ENCODE assay signal across 8 cellular contexts in the genomic region with DNA sequence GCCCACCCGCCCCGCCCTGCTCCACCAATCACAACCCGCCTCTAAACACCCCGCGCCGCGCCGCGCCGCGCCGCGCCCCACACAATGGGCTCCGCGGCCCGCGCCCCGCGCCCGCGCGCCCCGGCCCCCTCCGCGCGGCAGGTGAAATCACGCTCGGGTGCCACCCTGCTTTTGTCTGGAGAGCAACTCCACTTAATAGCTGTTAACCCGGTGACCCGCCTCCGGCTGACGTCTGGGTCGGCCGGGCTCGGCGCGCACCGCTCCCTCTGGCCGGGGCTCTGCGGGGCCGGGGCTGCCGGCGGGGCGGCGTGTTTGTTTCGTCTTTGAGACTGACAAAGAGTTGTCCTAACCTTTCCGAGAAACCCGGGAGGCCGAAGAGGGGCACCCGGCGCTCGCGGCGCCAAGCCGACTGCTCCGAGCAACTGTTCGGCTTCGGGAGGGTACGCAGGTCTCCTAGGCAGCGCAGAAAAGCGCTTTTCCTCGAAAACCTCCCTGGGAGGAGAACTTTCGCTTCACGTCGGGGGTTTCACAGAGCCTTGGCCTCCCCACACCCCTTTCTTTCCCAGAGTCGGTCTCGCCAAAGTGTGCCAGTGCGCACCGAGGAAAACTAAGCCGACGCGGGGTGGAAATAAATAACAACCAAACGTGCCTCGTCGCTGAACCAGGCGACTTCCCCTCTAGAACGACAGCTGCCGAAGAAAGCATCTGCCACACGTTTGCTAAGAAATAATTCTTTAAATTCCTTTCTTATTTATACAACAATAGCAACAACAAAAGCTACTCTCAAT.
A peak's percentile ranks its signal among the peaks of the same experiment; 100 is the strongest.
DNase-seq lines count a peak whose midpoint lies in the region; ATAC-seq and TF ChIP-seq lines count a peak whose summit lies in the region.

No MANE protein-coding gene starts in this region.

- H3K27ac ChIP-seq in SJSA1 (peak overlapping the region; percentile 88), heart right ventricle (peak overlapping the region; percentile 66 to 98 (median 96))

- TF ChIP-seq CTCF in heart right ventricle (IDR thresholded peaks at IDR 0.05): no peak

- DNase-seq in SJSA1 (ENCODE audit: low read depth in 1 of 2, low spot score in 2 of 2) (peak; percentile 50 to 76), heart right ventricle (peak; percentile 54 to 67), posterior cingulate gyrus (peak; percentile 17 to 92 (median 43))
- no peak for DNase-seq in activated naive CD8-positive, alpha-beta T cell treated with anti-CD3 and anti-CD28 coated beads, Interleukin-2, amount 10 ng/mL, durations not matched to agents 7 days and 5 days
- DNase-seq in NK-92 treated with Interleukin-12 subunit alpha and Interleukin-12 subunit beta, amount 100 ng/mL, for 24 hours (lab: John Stamatoyannopoulos, UW): no peak

- ATAC-seq in HG03196 (IDR thresholded peaks at IDR 0.05; ENCODE audit: unreplicated experiment): peak; percentile 20
- peak; percentile 38 for ATAC-seq in activated naive CD8-positive, alpha-beta T cell treated with anti-CD3 and anti-CD28 coated beads, Interleukin-2, amount 10 ng/mL, durations not matched to agents 7 days and 5 days (ENCODE audit: low read depth)
- peak; percentile 28 to 75 (median 55) for ATAC-seq in heart right ventricle
- ATAC-seq in GM18870 (IDR thresholded peaks at IDR 0.05; ENCODE audit: unreplicated experiment): no peak

- peak overlapping the region; percentile 85 for H3K27ac Mint-ChIP-seq in activated naive CD8-positive, alpha-beta T cell treated with anti-CD3 and anti-CD28 coated beads, Interleukin-2, amount 10 ng/mL, durations not matched to agents 7 days and 5 days

- no peaks in the 10 kb centered on the region for H3K27me3 Mint-ChIP-seq in activated naive CD8-positive, alpha-beta T cell treated with anti-CD3 and anti-CD28 coated beads, Interleukin-2, amount 10 ng/mL, durations not matched to agents 7 days and 5 days

- no peaks in the 10 kb centered on the region for H3K36me3 Mint-ChIP-seq in activated naive CD8-positive, alpha-beta T cell treated with anti-CD3 and anti-CD28 coated beads, Interleukin-2, amount 10 ng/mL, durations not matched to agents 7 days and 5 days

- H3K4me1 ChIP-seq in SJSA1 (replicated peaks) (peaks cover 42% of the 10 kb centered on the region), heart right ventricle (peaks cover 5 to 73% (median 58%) of the 10 kb centered on the region in 9 donors)

- H3K9me3 ChIP-seq in SJSA1 (replicated peaks) (no peaks in the 10 kb centered on the region), heart right ventricle (no peaks in the 10 kb centered on the region)

- H3K36me3 ChIP-seq in SJSA1 (no peaks in the 10 kb centered on the region), heart right ventricle (no peaks in the 10 kb centered on the region)

- H3K4me3 ChIP-seq in GM08714 (ENCODE audit: low read length): peak overlapping the region; percentile 52; the same call in 1 of the 2 replicates
- peak overlapping the region; percentile 61 for H3K4me3 ChIP-seq in SJSA1
- peak overlapping the region; percentile 44 to 78 (median 68) for H3K4me3 ChIP-seq in heart right ventricle

- POLR2A ChIA-PET in activated naive CD8-positive, alpha-beta T cell treated with anti-CD3 and anti-CD28 coated beads, Interleukin-2, amount 10 ng/mL, durations not matched to agents 7 days and 5 days (lab: Charles Lee): interaction anchor here (0.5 to 6.7 kb wide), 13 partner anchors 10 to 518 kb away, joined by 3 to 45 read pairs (median 3); a partner anchor contains a TSS

- H3K27me3 ChIP-seq in SJSA1 (replicated peaks) (no peaks in the 10 kb centered on the region), heart right ventricle (no peaks in the 10 kb centered on the region)

- peak overlapping the region; percentile 84 for H3K4me3 Mint-ChIP-seq in activated naive CD8-positive, alpha-beta T cell treated with anti-CD3 and anti-CD28 coated beads, Interleukin-2, amount 10 ng/mL, durations not matched to agents 7 days and 5 days

- intact Hi-C loops in heart right ventricle (cut with DNase I) (loop anchor here in 7 of 10 donors (1.0 to 10.0 kb wide), 18 partner anchors 42 to 520 kb away; a partner anchor contains a TSS), posterior cingulate gyrus (cut with DNase I) (loop anchor here (5.0 to 10.0 kb wide), 4 partner anchors 58 to 517 kb away; a partner anchor contains a TSS)

- WGBS in heart right ventricle, 2 donors: 0% methylated on average over 71 to 79 of the region's 79 CpGs

- H3K9me3 Mint-ChIP-seq in activated naive CD8-positive, alpha-beta T cell treated with anti-CD3 and anti-CD28 coated beads, Interleukin-2, amount 10 ng/mL, durations not matched to agents 7 days and 5 days: no peaks in the 10 kb centered on the region

- peaks cover 49% of the 10 kb centered on the region for H3K4me1 Mint-ChIP-seq in activated naive CD8-positive, alpha-beta T cell treated with anti-CD3 and anti-CD28 coated beads, Interleukin-2, amount 10 ng/mL, durations not matched to agents 7 days and 5 days

Comparison
In these comparisons a context has a peak if more than half of its experiments do, and no peak if none do; other contexts are left out.
1. DNase-seq: peak in SJSA1 (2 of 2), heart right ventricle (2 of 2) and posterior cingulate gyrus (10 of 10); none in activated naive CD8-positive, alpha-beta T cell treated with anti-CD3 and anti-CD28 coated beads, Interleukin-2, amount 10 ng/mL, durations not matched to agents 7 days and 5 days (single experiment) and NK-92 treated with Interleukin-12 subunit alpha and Interleukin-12 subunit beta, amount 100 ng/mL, for 24 hours (single experiment).
2. Peak in every context shown above with its lines, with median percentiles within 50 percentile points of each other: H3K4me3 ChIP-seq.